9 cellular contexts compared by ENCODE assay signal in genomic region chr5:112186401-112186990, GRCh38.
DNase-seq lines count a peak whose midpoint lies in the region; ATAC-seq, FAIRE-seq and TF ChIP-seq lines count a peak whose summit lies in the region.
"Had no signal": no experiment of that assay in that cellular context is flagged by ENCODE, and none has a peak within 500 bp of the region (broad histone marks: within the 10 kb centered on the region; RNA-seq: fewer than 3 reads in every experiment).

No MANE protein-coding gene starts in this region.

- no peaks in the 10 kb centered on the region for H3K36me3 ChIP-seq in body of pancreas (replicated peaks in 1 of 2; ENCODE audit: insufficient read depth in 1 of 2, low read depth in 2 of 2)
- H3K36me3 ChIP-seq in right lobe of liver, result no peaks in the 10 kb centered on the region

- H3K27me3 ChIP-seq in body of pancreas, result no peaks in the 10 kb centered on the region
- H3K27me3 ChIP-seq in right lobe of liver, result no peaks in the 10 kb centered on the region

- no peak for TF ChIP-seq POLR2A in A549 (IDR thresholded peaks at IDR 0.05; ENCODE audit: low read length)
- TF ChIP-seq POLR2A in body of pancreas (IDR thresholded peaks at IDR 0.05), result no peak
- TF ChIP-seq POLR2A in right lobe of liver (IDR thresholded peaks at IDR 0.05), result no peak

- intact Hi-C loops in body of pancreas (cut with DNase I) (no loop called here), right lobe of liver (cut with DNase I) (no loop called here)

- no peak overlapping the region for H3K4me2 ChIP-seq in A549

- WGBS in A549 (ENCODE audit: missing lambda C conversion rate), result 38% methylated on average over 4 of the region's 4 CpGs
- 56 to 59% methylated on average over 4 of the region's 4 CpGs for WGBS in body of pancreas, 2 donors
- WGBS in right lobe of liver (ENCODE audit: insufficient coverage, low coverage, low lambda C conversion rate, missing lambda C conversion rate), result 62% methylated on average over 4 of the region's 4 CpGs

- CTCF ChIA-PET in A549 (lab: Yijun Ruan, JAX), result interaction anchor here (0.9 to 1.2 kb wide), 3 partner anchors 9 to 17 kb away, joined by 3 to 8 read pairs (median 3); no protein-coding TSS in a partner anchor

- DNase-seq in A549 (ENCODE audit: low read depth in 1 of 2, low spot score in 1 of 2) (peak; percentile 25 to 57), G401 (ENCODE audit: low spot score) (peak; percentile 61), NCI-H1694 (lab: John Stamatoyannopoulos, UW) (peak; percentile 48), body of pancreas (peak in 2 of 4 donors; percentile 17 to 29), right lobe of liver (no peak)

- H3K9me3 ChIP-seq in A549, result no peaks in the 10 kb centered on the region
- no peaks in the 10 kb centered on the region for H3K9me3 ChIP-seq in body of pancreas
- H3K9me3 ChIP-seq in right lobe of liver, result no peaks in the 10 kb centered on the region

- POLR2A ChIA-PET in A549 (lab: Yijun Ruan, JAX), result no interaction called here

- TF ChIP-seq EP300 in A549 (IDR thresholded peaks at IDR 0.05), result no peak

- H3K4me3 ChIP-seq in A549, result no peak overlapping the region
- H3K4me3 ChIP-seq in body of pancreas, result no peak overlapping the region
- no peak overlapping the region for H3K4me3 ChIP-seq in right lobe of liver

- TF ChIP-seq RAD21 in A549 (conservative IDR thresholded peaks at IDR 0.05 in 1 of 2, IDR thresholded peaks at IDR 0.05 in 1 of 2), result 0 out of 5 replicates have a peak, but pooled peaks of 1 of the 2 experiments have one; percentile 21

- in situ Hi-C loops in G401 (cut with HindIII; ENCODE audit: low sequenced_read_pairs), result no loop called here

- H3K27ac ChIP-seq in A549 (no peak overlapping the region), body of pancreas (no peak overlapping the region), right lobe of liver (no peak overlapping the region)
- H3K27ac ChIP-seq: epithelial cell of prostate had no signal

- no peak for FAIRE-seq in A549 (lab: Jason Lieb, UNC)

- TF ChIP-seq CTCF in A549 (IDR thresholded peaks at IDR 0.05) (peak; percentile 63), body of pancreas (IDR thresholded peaks at IDR 0.05) (peak in 6 of 7 experiments; percentile 38 to 51 (median 41)), right lobe of liver (IDR thresholded peaks at IDR 0.05) (peak; percentile 36 to 61 (median 56))

- H3K4me1 ChIP-seq in A549 (peaks cover 13% of the 10 kb centered on the region; the same call in 1 of the 3 replicates), body of pancreas (no peaks in the 10 kb centered on the region), right lobe of liver (no peaks in the 10 kb centered on the region)

- ATAC-seq in A549 (peak; percentile 79 to 82), body of pancreas (peak; percentile 48), right lobe of liver (peak; percentile 56 to 65 (median 59)), GM21423 (IDR thresholded peaks at IDR 0.05; ENCODE audit: unreplicated experiment) (no peak), GM21528 (IDR thresholded peaks at IDR 0.05; ENCODE audit: low FRiP score, unreplicated experiment) (no peak), HG03460 (IDR thresholded peaks at IDR 0.05; ENCODE audit: unreplicated experiment) (no peak)

TF ChIP-seq in A549, 52 proteins besides CTCF, POLR2A, EP300 and RAD21:
- TF ChIP-seq, protein P1, sequence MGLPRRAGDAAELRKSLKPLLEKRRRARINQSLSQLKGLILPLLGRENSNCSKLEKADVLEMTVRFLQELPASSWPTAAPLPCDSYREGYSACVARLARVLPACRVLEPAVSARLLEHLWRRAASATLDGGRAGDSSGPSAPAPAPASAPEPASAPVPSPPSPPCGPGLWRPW (IDR thresholded peaks at IDR 0.05), result no peak
- TF ChIP-seq ZFP36 (IDR thresholded peaks at IDR 0.05; ENCODE audit: borderline replicate concordance, partially characterized antibody) (no peak), TP53 (CRISPR knock-in tag; IDR thresholded peaks at IDR 0.05) (no peak), SMC3 (IDR thresholded peaks at IDR 0.05) (peak; percentile 32; the same call in 1 of the 3 replicates)

Comparison
In these comparisons a context has a peak if more than half of its experiments do, and no peak if none do; other contexts are left out.
1. ATAC-seq: peak in A549 (2 of 2), body of pancreas (single experiment) and right lobe of liver (4 of 4); none in GM21423 (single experiment), GM21528 (single experiment) and HG03460 (single experiment).
2. DNase-seq: peak in A549 (2 of 2), G401 (single experiment) and NCI-H1694 (single experiment); none in right lobe of liver (0 of 3).
3. Peak in every context shown above with its lines, with median percentiles within 50 percentile points of each other: CTCF ChIP-seq.